13 cellular contexts compared by ENCODE assay signal in the genomic region with DNA sequence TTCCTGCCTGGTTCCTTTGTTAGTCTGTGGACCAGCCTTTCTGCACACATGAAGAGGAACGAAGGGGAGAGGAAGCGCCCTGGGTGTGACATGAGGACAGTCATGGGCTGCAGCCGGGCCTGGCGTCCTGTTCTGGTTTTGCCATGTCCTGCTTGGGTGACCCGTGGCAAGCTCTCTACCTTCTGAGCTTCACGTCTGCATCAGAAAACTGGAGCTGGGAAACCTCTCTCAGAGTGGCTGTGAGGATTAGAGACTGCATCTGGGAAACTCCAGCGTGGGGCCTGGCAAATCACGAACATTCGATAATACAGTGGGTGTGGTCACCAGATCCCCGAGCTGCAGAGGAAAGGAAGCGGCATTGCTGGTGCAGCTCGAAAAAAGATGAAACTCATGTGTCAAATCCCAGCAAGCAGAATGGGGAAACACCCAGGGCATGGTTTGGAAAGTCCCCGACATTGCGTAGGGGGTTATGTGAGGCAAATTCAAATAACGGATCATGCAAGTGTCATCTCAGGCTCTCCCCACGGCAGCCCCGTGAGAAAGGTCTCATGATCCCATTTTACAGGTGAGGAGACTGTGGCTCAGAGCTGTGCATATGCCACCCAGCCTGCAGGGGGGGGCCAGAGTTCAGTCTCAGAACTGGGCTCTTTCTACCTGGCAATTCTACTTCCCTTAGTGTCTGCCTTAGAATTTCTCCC.
A peak's percentile ranks its signal among the peaks of the same experiment; 100 is the strongest.
DNase-seq lines count a peak whose midpoint lies in the region; ATAC-seq, FAIRE-seq and TF ChIP-seq lines count a peak whose summit lies in the region.
"Had no signal": no experiment of that assay in that cellular context is flagged by ENCODE, and none has a peak within 500 bp of the region (broad histone marks: within the 10 kb centered on the region; RNA-seq: fewer than 3 reads in every experiment).

No MANE protein-coding gene starts in this region.

- H3K9me3 Mint-ChIP-seq in activated CD8-positive, alpha-beta T cell treated with anti-CD3 and anti-CD28 coated beads, Interleukin-2, amount 10 ng/mL, durations not matched to agents 7 days and 5 days (ENCODE audit: insufficient read depth): no peaks in the 10 kb centered on the region

- H3K4me1 Mint-ChIP-seq in activated CD8-positive, alpha-beta T cell treated with anti-CD3 and anti-CD28 coated beads, Interleukin-2, amount 10 ng/mL, durations not matched to agents 7 days and 5 days (ENCODE audit: low read depth): no peaks in the 10 kb centered on the region

- FAIRE-seq in GM19239 (lab: Jason Lieb, UNC): no peak

- CTCF ChIA-PET in activated CD8-positive, alpha-beta T cell treated with anti-CD3 and anti-CD28 coated beads, Interleukin-2, amount 10 ng/mL, durations not matched to agents 7 days and 5 days (lab: Charles Lee): interaction anchor here (0.9 to 1.2 kb wide), 2 partner anchors 24 to 40 kb away, joined by 3 read pairs; no protein-coding TSS in a partner anchor
- CTCF ChIA-PET in RWPE1 (lab: Yijun Ruan, JAX): interaction anchor here (0.6 to 1.6 kb wide), 4 partner anchors 8 to 821 kb away, joined by 4 to 6 read pairs (median 4); no protein-coding TSS in a partner anchor

- peak; percentile 25 for DNase-seq in activated CD8-positive, alpha-beta T cell treated with anti-CD3 and anti-CD28 coated beads, Interleukin-2, amount 10 ng/mL, durations not matched to agents 7 days and 5 days
- DNase-seq in NCI-H128 (lab: John Stamatoyannopoulos, UW; ENCODE audit: unreplicated experiment) (no peak), GM19239 (ENCODE audit: insufficient read length, low spot score) (no peak), RWPE1 (ENCODE audit: low spot score) (no peak), Right ventricle myocardium inferior (ENCODE audit: missing footprints) (no peak)
- DNase-seq: C1 segment of cervical spinal cord, hippocampal formation, T-helper 9 cell had no signal

- H3K36me3 Mint-ChIP-seq in activated CD8-positive, alpha-beta T cell treated with anti-CD3 and anti-CD28 coated beads, Interleukin-2, amount 10 ng/mL, durations not matched to agents 7 days and 5 days (ENCODE audit: low read depth): no peaks in the 10 kb centered on the region
- H3K36me3 Mint-ChIP-seq: activated naive CD8-positive, alpha-beta T cell had no signal

- POLR2A ChIA-PET in activated CD8-positive, alpha-beta T cell treated with anti-CD3 and anti-CD28 coated beads, Interleukin-2, amount 10 ng/mL, durations not matched to agents 7 days and 5 days (lab: Charles Lee): no interaction called here
- POLR2A ChIA-PET in RWPE1 (lab: Yijun Ruan, JAX; ENCODE audit: low non-redundant PET): no interaction called here

- TF ChIP-seq CTCF in C4-2B (conservative IDR thresholded peaks at IDR 0.05) (peak; percentile 50), RWPE1 (conservative IDR thresholded peaks at IDR 0.05; ENCODE audit: low read depth) (no peak)

- no peak overlapping the region for H3K27ac Mint-ChIP-seq in activated CD8-positive, alpha-beta T cell treated with anti-CD3 and anti-CD28 coated beads, Interleukin-2, amount 10 ng/mL, durations not matched to agents 7 days and 5 days
- H3K27ac Mint-ChIP-seq: activated naive CD8-positive, alpha-beta T cell had no signal

- no peak overlapping the region for H3K27ac ChIP-seq in C4-2B
- no peak overlapping the region for H3K27ac ChIP-seq in RWPE1
- H3K27ac ChIP-seq: skin epidermis had no signal

- intact Hi-C loops in Right ventricle myocardium inferior (cut with DNase I): no loop called here

- no peak overlapping the region for H3K4me3 Mint-ChIP-seq in activated CD8-positive, alpha-beta T cell treated with anti-CD3 and anti-CD28 coated beads, Interleukin-2, amount 10 ng/mL, durations not matched to agents 7 days and 5 days
- H3K4me3 Mint-ChIP-seq: activated naive CD8-positive, alpha-beta T cell had no signal

- peaks cover 3% of the 10 kb centered on the region for H3K27me3 Mint-ChIP-seq in activated CD8-positive, alpha-beta T cell treated with anti-CD3 and anti-CD28 coated beads, Interleukin-2, amount 10 ng/mL, durations not matched to agents 7 days and 5 days (ENCODE audit: low read depth)

- ATAC-seq in GM18511 (IDR thresholded peaks at IDR 0.05; ENCODE audit: unreplicated experiment): peak; percentile 58
- ATAC-seq in HG03060 (IDR thresholded peaks at IDR 0.05; ENCODE audit: low read depth, unreplicated experiment): peak; percentile 84
- ATAC-seq in activated CD8-positive, alpha-beta T cell treated with anti-CD3 and anti-CD28 coated beads, Interleukin-2, amount 10 ng/mL, durations not matched to agents 7 days and 5 days: no peak
- ATAC-seq in Right ventricle myocardium inferior: no peak

Comparison
In these comparisons a context has a peak if more than half of its experiments do, and no peak if none do; other contexts are left out.
1. ATAC-seq: peak in GM18511 (single experiment) and HG03060 (single experiment); none in activated CD8-positive, alpha-beta T cell treated with anti-CD3 and anti-CD28 coated beads, Interleukin-2, amount 10 ng/mL, durations not matched to agents 7 days and 5 days (single experiment) and Right ventricle myocardium inferior (single experiment).